Comparison of ENCODE assay signal across 22 cellular contexts in genomic region chr9:17401858-17402257, GRCh38.
"Had no signal": no experiment of that assay in that cellular context is flagged by ENCODE, and none has a peak within 500 bp of the region (broad histone marks: within the 10 kb centered on the region; RNA-seq: fewer than 3 reads in every experiment).

No MANE protein-coding gene starts in this region.

- H3K9me3 ChIP-seq: neutrophil, ovary, prostate gland, thoracic aorta had no signal

- H3K27ac ChIP-seq: coronary artery, neutrophil, ovary, prostate gland, spleen, thoracic aorta had no signal

- ATAC-seq: left cardiac atrium, T-helper 17 cell had no signal

- FAIRE-seq: endometrium, frontal cortex, islet of Langerhans had no signal

- H3K4me3 ChIP-seq: coronary artery, ovary, prostate gland, spleen, thoracic aorta had no signal

- H3K4me1 ChIP-seq: prostate gland, spleen had no signal

- H3K27me3 ChIP-seq: neutrophil, ovary, spleen had no signal

- DNase-seq: activated B cell treated with CpG ODN at 0.5 μM for 24 hours; activated CD4-positive, alpha-beta memory T cell treated with anti-CD3 and anti-CD28 coated beads for 36 hours; activated CD4-positive, alpha-beta T cell treated with anti-CD3 and anti-CD28 coated beads for 4 hours; activated effector memory CD4-positive, alpha-beta T cell treated with Interleukin-2 at 50 U/mL for 16 hours; activated naive CD4-positive, alpha-beta T cell treated with anti-CD3 and anti-CD28 coated beads, Interleukin-2, amount 10 ng/mL, durations not matched to agents 7 days and 5 days; activated T-cell treated with anti-CD3 and anti-CD28 coated beads, Interleukin-2, amount 50 U/mL, for 48 hours; anterior cingulate cortex; head of caudate nucleus; hypothalamus; left cardiac atrium; ovary; spleen; stimulated activated CD4-positive, alpha-beta T cell treated with anti-CD3 and anti-CD28 coated beads, Interleukin-4, amount 100 ng/mL, for 1 hour; stimulated activated naive CD4-positive, alpha-beta T cell treated with Interleukin-2 at 50 U/mL for 16 hours; T-helper 17 cell had no signal

- H3K36me3 ChIP-seq: neutrophil, ovary, prostate gland, spleen, thoracic aorta had no signal
